ENCODE assay signal across 13 cellular contexts in the genomic region with DNA sequence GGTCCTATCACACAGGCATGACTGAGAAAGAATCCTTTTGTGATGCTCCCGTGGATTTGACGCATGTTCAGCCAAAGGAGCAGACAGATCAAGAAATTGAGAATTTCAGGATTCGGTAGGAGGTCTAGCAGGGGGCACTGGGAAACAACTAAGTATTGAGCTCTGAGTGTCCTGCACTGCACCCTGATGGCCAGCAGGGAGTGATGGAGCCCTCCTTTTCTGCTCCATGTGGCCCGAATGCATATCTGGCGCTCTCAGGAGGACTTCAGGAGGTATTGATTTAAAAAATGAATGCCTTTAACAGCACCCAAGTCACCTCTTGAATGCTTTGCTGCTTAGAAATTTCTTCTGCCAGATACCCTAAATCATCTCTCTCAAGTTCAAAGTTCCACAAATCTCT. TPM values are rescaled to one million over a fixed set of nuclear protein-coding genes. Genes with fewer than 3 reads are reported as not detected.
DNase-seq lines count a peak whose midpoint lies in the region; ATAC-seq and TF ChIP-seq lines count a peak whose summit lies in the region.
"Had no signal": no experiment of that assay in that cellular context is flagged by ENCODE, and none has a peak within 500 bp of the region (broad histone marks: within the 10 kb centered on the region; RNA-seq: fewer than 3 reads in every experiment).

No MANE protein-coding gene starts in this region.

- H3K27me3 ChIP-seq in DOHH2 (ENCODE audit: control insufficient read depth, low read length) (no peaks in the 10 kb centered on the region), H9 (ENCODE audit: insufficient read depth, low read length) (no peaks in the 10 kb centered on the region)
- H3K27me3 ChIP-seq: ascending aorta had no signal

- H3F3A ChIP-seq in DOHH2 (ENCODE audit: control insufficient read depth, insufficient read depth), result no peaks in the 10 kb centered on the region

- no peaks in the 10 kb centered on the region for H3K79me1 ChIP-seq in H9 (ENCODE audit: insufficient read depth, low read depth, low read length, poor library complexity, severe bottlenecking)

- no peak overlapping the region for H2BK20ac ChIP-seq in H9 (ENCODE audit: low read depth, low read length, poor library complexity, severe bottlenecking)

- no peak overlapping the region for H2AK5ac ChIP-seq in H9 (ENCODE audit: insufficient read length, low read length)

- H2AFZ ChIP-seq in H9 (ENCODE audit: low read length), result no peak overlapping the region

- no peak overlapping the region for H3K18ac ChIP-seq in H9 (ENCODE audit: insufficient read length, low read depth, low read length)

- H3K23ac ChIP-seq in H9 (ENCODE audit: insufficient read length, low read depth, low read length), result no peak overlapping the region

- no peaks in the 10 kb centered on the region for H3K4me1 Mint-ChIP-seq in H9

- H2BK15ac ChIP-seq in H9 (ENCODE audit: low read depth, low read length), result no peak overlapping the region

- no CpG with 5 or more reads among the region's 5 CpGs for WGBS in H9 (ENCODE audit: extremely low coverage, insufficient read length, low lambda C conversion rate)

- no peaks in the 10 kb centered on the region for H3K4me1 ChIP-seq in DOHH2 (ENCODE audit: control insufficient read depth, low read length)
- no peaks in the 10 kb centered on the region for H3K4me1 ChIP-seq in H9 (ENCODE audit: insufficient read depth, low read length)
- H3K4me1 ChIP-seq: ascending aorta had no signal

- no peak overlapping the region for H3K4me3 ChIP-seq in DOHH2 (ENCODE audit: low read length)
- H3K4me3 ChIP-seq: ascending aorta had no signal

- H3K9me3 ChIP-seq in DOHH2 (ENCODE audit: control insufficient read depth, insufficient read depth, low read length), result no peaks in the 10 kb centered on the region
- H3K9me3 ChIP-seq in H9 (ENCODE audit: control insufficient read depth, low read depth, low read length), result no peaks in the 10 kb centered on the region
- H3K9me3 ChIP-seq: ascending aorta had no signal

- H3K56ac ChIP-seq in H9 (ENCODE audit: insufficient read length, low read depth, low read length), result no peak overlapping the region

- no peaks in the 10 kb centered on the region for H3K79me2 ChIP-seq in DOHH2 (ENCODE audit: control insufficient read depth, low read length)
- H3K79me2 ChIP-seq in H9 (ENCODE audit: insufficient read depth, low read length), result no peaks in the 10 kb centered on the region

- H2BK12ac ChIP-seq in H9 (ENCODE audit: insufficient read length, low read depth, low read length), result no peak overlapping the region

- no peak overlapping the region for H4K8ac ChIP-seq in H9 (replicated peaks; ENCODE audit: insufficient read length, low read depth, low read length)

- H3K36me3 Mint-ChIP-seq in H9 (ENCODE audit: insufficient read depth in 1 of 3, low read depth in 3 of 3), result peaks cover 4 to 29% (median 26%) of the 10 kb centered on the region in 3 experiments

- H3K9me2 ChIP-seq in DOHH2 (replicated peaks; ENCODE audit: control insufficient read depth, low read length), result no peaks in the 10 kb centered on the region

- no peak overlapping the region for H3T11ph ChIP-seq in H9 (ENCODE audit: low read length)

- H3K27me3 Mint-ChIP-seq in H9 (ENCODE audit: low read depth), result no peaks in the 10 kb centered on the region

- H3K4me3 Mint-ChIP-seq in H9, result no peak overlapping the region

- no peak overlapping the region for H4K91ac ChIP-seq in H9 (ENCODE audit: insufficient read length, low read depth, low read length)

- H3K14ac ChIP-seq in H9 (ENCODE audit: insufficient read depth, low read length), result no peak overlapping the region

- no peak overlapping the region for H2BK5ac ChIP-seq in H9 (ENCODE audit: insufficient read length, low read length)

- no peaks in the 10 kb centered on the region for H3K23me2 ChIP-seq in H9 (ENCODE audit: insufficient read length, low read depth, low read length, poor library complexity, severe bottlenecking)

- H3K36me3 ChIP-seq in DOHH2 (ENCODE audit: control insufficient read depth, low read length), result no peaks in the 10 kb centered on the region
- H3K36me3 ChIP-seq: ascending aorta had no signal

- TF ChIP-seq CTCF in DOHH2 (IDR thresholded peaks at IDR 0.05; ENCODE audit: low read depth, low read length, poor library complexity, severe bottlenecking) (peak; percentile 55), H9 (conservative IDR thresholded peaks at IDR 0.05) (peak; percentile 76)

- H4K5ac ChIP-seq in H9 (ENCODE audit: insufficient read length, low read depth, low read length), result no peak overlapping the region

- no peak overlapping the region for H3K9ac ChIP-seq in H9 (ENCODE audit: extremely low read depth, insufficient read length, low read length)

- H3K4ac ChIP-seq in H9 (ENCODE audit: low read depth, low read length), result no peak overlapping the region

- peaks cover 14 to 17% of the 10 kb centered on the region in 2 experiments; a peak in 4 of 5 replicates for H3K9me3 Mint-ChIP-seq in H9

- no peak overlapping the region for H2BK120ac ChIP-seq in H9 (ENCODE audit: low read depth, low read length, poor library complexity, severe bottlenecking)

- H3K27ac ChIP-seq in DOHH2 (ENCODE audit: low read depth, low read length), result no peak overlapping the region
- no peak overlapping the region for H3K27ac ChIP-seq in H9 (ENCODE audit: insufficient read length, low read depth, low read length)
- H3K27ac ChIP-seq: ascending aorta, RWPE1 had no signal

- H3K4me2 ChIP-seq in DOHH2 (ENCODE audit: low read length) (no peak overlapping the region), H9 (ENCODE audit: insufficient read depth, insufficient read length, low read length) (no peak overlapping the region)

- ATAC-seq in HG03442 (IDR thresholded peaks at IDR 0.05; ENCODE audit: unreplicated experiment) (no peak), GM18498 (IDR thresholded peaks at IDR 0.05; ENCODE audit: unreplicated experiment) (no peak), GM21360 (IDR thresholded peaks at IDR 0.05; ENCODE audit: unreplicated experiment) (no peak)

- DNase-seq in H9 (peak; percentile 72), OCI-M1 (lab: John Stamatoyannopoulos, UW) (peak; percentile 18), iPS DF 19.7 (ENCODE audit: low read depth, low spot score) (peak; percentile 38), SHP77 (lab: John Stamatoyannopoulos, UW) (no peak)
- DNase-seq: COR-L47; effector memory CD4-positive, alpha-beta T cell; NCI-H2107 had no signal

- H4K20me1 ChIP-seq in DOHH2 (ENCODE audit: control insufficient read depth, insufficient read depth, low read depth, low read length) (no peaks in the 10 kb centered on the region), H9 (ENCODE audit: control insufficient read depth, insufficient read depth, insufficient read length) (no peaks in the 10 kb centered on the region)

- H3K27ac Mint-ChIP-seq in H9, result no peak overlapping the region

RNA-seq across cellular contexts. Expression of a gene that starts 58.0 kb away (rescaled TPM):
- total RNA-seq in H9 (2021), result 21.9 and 24.3 TPM in 2 replicates
- total RNA-seq: ascending aorta had no signal

Comparison
In these comparisons a context has a peak if more than half of its experiments do, and no peak if none do; other contexts are left out.
1. DNase-seq: peak in H9 (single experiment), OCI-M1 (single experiment) and iPS DF 19.7 (single experiment); none in SHP77 (0 of 2).